Comparison of ENCODE assay signal across 2 cellular contexts in genomic region chr10:95653895-95654294, GRCh38.
TF ChIP-seq lines count a peak whose summit lies in the region.

No MANE protein-coding gene starts in this region.

TF ChIP-seq in HepG2, 621 proteins besides CTCF, POLR2A, EP300 and RAD21 (continues in another document):
- TF ChIP-seq, protein P1, sequence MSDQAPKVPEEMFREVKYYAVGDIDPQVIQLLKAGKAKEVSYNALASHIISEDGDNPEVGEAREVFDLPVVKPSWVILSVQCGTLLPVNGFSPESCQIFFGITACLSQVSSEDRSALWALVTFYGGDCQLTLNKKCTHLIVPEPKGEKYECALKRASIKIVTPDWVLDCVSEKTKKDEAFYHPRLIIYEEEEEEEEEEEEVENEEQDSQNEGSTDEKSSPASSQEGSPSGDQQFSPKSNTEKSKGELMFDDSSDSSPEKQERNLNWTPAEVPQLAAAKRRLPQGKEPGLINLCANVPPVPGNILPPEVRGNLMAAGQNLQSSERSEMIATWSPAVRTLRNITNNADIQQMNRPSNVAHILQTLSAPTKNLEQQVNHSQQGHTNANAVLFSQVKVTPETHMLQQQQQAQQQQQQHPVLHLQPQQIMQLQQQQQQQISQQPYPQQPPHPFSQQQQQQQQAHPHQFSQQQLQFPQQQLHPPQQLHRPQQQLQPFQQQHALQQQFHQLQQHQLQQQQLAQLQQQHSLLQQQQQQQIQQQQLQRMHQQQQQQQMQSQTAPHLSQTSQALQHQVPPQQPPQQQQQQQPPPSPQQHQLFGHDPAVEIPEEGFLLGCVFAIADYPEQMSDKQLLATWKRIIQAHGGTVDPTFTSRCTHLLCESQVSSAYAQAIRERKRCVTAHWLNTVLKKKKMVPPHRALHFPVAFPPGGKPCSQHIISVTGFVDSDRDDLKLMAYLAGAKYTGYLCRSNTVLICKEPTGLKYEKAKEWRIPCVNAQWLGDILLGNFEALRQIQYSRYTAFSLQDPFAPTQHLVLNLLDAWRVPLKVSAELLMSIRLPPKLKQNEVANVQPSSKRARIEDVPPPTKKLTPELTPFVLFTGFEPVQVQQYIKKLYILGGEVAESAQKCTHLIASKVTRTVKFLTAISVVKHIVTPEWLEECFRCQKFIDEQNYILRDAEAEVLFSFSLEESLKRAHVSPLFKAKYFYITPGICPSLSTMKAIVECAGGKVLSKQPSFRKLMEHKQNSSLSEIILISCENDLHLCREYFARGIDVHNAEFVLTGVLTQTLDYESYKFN (CRISPR knock-in tag; conservative IDR thresholded peaks at IDR 0.05), result no peak
- TF ChIP-seq SSRP1 (CRISPR knock-in tag; IDR thresholded peaks at IDR 0.05) (no peak), ZNF556 (CRISPR knock-in tag; IDR thresholded peaks at IDR 0.05; ENCODE audit: borderline replicate concordance) (no peak), ZNF382 (CRISPR knock-in tag; IDR thresholded peaks at IDR 0.05; ENCODE audit: borderline replicate concordance) (no peak), ESRRA (CRISPR knock-in tag; IDR thresholded peaks at IDR 0.05; ENCODE audit: low read depth) (no peak), ELK4 (CRISPR knock-in tag; IDR thresholded peaks at IDR 0.05; ENCODE audit: borderline replicate concordance) (no peak), SNRNP70 (IDR thresholded peaks at IDR 0.05; ENCODE audit: low read depth, low read length) (no peak), RXRB (CRISPR knock-in tag; IDR thresholded peaks at IDR 0.05; ENCODE audit: borderline replicate concordance) (no peak)
- TF ChIP-seq, protein P2, sequence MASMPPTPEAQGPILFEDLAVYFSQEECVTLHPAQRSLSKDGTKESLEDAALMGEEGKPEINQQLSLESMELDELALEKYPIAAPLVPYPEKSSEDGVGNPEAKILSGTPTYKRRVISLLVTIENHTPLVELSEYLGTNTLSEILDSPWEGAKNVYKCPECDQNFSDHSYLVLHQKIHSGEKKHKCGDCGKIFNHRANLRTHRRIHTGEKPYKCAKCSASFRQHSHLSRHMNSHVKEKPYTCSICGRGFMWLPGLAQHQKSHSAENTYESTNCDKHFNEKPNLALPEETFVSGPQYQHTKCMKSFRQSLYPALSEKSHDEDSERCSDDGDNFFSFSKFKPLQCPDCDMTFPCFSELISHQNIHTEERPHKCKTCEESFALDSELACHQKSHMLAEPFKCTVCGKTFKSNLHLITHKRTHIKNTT (CRISPR knock-in tag; IDR thresholded peaks at IDR 0.05), result no peak
- TF ChIP-seq, protein P3, sequence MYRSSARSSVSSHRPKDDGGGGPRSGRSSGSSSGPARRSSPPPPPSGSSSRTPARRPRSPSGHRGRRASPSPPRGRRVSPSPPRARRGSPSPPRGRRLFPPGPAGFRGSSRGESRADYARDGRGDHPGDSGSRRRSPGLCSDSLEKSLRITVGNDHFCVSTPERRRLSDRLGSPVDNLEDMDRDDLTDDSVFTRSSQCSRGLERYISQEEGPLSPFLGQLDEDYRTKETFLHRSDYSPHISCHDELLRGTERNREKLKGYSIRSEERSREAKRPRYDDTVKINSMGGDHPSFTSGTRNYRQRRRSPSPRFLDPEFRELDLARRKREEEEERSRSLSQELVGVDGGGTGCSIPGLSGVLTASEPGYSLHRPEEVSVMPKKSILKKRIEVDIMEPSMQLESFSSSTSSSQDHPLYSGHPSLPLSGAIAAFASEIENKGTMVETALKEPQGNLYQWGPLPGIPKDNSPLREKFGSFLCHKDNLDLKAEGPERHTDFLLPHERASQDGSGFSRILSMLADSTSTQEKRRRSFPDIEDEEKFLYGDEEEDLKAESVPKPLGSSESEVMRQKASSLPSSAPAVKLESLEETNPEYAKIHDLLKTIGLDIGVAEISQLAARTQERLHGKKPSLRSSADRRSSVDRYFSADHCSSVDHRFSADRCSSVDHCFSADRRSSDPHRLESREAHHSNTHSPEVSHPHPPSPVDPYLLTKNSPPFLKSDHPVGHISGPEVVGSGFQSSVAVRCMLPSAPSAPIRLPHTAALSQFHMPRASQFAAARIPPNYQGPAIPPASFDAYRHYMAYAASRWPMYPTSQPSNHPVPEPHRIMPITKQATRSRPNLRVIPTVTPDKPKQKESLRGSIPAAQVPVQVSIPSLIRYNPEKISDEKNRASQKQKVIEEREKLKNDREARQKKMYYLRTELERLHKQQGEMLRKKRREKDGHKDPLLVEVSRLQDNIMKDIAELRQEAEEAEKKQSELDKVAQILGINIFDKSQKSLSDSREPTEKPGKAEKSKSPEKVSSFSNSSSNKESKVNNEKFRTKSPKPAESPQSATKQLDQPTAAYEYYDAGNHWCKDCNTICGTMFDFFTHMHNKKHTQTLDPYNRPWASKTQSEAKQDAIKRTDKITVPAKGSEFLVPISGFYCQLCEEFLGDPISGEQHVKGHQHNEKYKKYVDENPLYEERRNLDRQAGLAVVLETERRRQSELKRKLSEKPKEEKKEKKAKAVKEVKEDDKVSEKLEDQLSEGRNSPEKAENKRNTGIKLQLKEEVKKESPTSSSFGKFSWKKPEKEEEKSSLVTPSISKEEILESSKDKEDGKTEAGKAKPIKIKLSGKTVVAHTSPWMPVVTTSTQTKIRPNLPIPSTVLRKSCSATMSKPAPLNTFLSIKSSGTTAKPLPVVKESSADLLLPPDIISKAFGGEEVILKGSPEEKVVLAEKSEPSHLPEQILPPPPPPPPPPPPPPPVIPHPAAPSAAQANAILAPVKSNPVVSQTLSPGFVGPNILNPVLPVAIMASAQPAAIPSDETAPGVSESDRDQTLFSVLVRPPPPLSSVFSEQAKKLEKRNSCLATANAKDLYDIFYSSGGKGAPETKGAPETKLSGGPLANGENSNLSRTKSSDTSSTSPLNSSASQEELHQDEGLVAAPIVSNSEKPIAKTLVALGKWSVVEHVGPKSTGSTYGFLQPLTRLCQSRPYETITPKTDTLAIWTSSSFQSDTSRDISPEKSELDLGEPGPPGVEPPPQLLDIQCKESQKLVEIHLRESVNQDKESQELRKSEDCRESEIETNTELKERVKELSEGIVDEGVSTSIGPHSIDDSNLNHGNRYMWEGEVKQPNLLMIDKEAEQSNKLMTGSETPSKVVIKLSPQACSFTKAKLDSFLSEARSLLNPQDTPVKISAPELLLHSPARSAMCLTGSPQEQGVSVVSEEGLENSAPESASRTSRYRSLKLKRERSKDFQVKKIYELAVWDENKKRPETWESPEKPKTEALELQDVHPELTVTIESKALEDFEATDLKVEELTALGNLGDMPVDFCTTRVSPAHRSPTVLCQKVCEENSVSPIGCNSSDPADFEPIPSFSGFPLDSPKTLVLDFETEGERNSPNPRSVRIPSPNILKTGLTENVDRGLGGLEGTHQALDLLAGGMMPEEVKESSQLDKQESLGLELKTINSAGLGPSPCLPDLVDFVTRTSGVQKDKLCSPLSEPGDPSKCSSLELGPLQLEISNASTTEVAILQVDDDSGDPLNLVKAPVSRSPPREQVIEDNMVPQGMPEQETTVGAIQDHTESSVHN (CRISPR knock-in tag; IDR thresholded peaks at IDR 0.05), result no peak

TF ChIP-seq in GM12878, 131 proteins besides CTCF, POLR2A, EP300 and RAD21:
- TF ChIP-seq, protein P4, sequence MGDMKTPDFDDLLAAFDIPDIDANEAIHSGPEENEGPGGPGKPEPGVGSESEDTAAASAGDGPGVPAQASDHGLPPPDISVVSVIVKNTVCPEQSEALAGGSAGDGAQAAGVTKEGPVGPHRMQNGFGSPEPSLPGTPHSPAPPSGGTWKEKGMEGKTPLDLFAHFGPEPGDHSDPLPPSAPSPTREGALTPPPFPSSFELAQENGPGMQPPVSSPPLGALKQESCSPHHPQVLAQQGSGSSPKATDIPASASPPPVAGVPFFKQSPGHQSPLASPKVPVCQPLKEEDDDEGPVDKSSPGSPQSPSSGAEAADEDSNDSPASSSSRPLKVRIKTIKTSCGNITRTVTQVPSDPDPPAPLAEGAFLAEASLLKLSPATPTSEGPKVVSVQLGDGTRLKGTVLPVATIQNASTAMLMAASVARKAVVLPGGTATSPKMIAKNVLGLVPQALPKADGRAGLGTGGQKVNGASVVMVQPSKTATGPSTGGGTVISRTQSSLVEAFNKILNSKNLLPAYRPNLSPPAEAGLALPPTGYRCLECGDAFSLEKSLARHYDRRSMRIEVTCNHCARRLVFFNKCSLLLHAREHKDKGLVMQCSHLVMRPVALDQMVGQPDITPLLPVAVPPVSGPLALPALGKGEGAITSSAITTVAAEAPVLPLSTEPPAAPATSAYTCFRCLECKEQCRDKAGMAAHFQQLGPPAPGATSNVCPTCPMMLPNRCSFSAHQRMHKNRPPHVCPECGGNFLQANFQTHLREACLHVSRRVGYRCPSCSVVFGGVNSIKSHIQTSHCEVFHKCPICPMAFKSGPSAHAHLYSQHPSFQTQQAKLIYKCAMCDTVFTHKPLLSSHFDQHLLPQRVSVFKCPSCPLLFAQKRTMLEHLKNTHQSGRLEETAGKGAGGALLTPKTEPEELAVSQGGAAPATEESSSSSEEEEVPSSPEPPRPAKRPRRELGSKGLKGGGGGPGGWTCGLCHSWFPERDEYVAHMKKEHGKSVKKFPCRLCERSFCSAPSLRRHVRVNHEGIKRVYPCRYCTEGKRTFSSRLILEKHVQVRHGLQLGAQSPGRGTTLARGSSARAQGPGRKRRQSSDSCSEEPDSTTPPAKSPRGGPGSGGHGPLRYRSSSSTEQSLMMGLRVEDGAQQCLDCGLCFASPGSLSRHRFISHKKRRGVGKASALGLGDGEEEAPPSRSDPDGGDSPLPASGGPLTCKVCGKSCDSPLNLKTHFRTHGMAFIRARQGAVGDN (IDR thresholded peaks at IDR 0.05), result no peak
- TF ChIP-seq NR2C1 (IDR thresholded peaks at IDR 0.05) (no peak), POLR2AphosphoS5 (IDR thresholded peaks at IDR 0.05; ENCODE audit: low read length) (no peak)
